8 cellular contexts compared by ENCODE assay signal in the genomic region with DNA sequence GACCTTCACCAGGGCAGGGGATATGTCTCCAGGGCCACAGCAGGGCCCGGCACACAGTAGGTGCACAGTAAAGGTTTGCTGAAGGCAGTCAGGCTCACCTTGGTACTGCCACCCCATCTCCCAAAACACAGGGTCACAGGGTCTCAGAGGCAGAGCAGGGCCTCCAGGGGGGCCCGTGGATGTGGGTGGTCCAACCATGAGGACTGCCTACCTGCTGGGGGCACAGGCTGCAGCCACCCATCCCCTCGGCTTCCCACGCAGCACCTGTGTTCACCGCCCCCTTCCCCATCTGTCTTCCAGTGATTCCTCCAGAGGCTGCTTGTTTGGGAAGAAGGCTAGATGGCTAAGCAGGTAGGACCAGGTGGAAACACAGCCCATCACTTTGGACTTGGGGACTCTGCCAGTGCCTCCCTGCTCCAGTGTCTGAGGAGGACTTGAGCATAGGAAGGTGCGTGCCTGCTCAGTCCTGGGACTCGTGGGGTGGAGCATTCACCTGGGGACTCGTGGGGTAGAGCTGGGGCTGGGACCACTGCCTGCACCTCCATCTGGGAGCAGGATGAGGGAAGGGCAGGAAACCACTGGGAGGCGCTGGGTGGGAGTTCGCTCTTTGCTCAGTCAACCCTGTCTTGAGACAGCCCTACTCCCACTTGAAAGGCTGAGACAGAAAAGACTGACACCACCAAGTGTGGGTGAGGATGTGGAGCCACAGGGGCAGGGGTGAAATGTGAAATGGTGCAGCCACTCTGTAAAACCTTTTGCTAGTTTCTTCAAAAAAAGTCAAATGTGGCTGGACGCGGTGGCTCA. TPM values are rescaled to one million over a fixed set of nuclear protein-coding genes. Genes with fewer than 3 reads are reported as not detected.
DNase-seq lines count a peak whose midpoint lies in the region; ATAC-seq and TF ChIP-seq lines count a peak whose summit lies in the region.

No MANE protein-coding gene starts in this region.

- peaks cover 8 to 19% of the 10 kb centered on the region in 2 donors for H3K4me1 Mint-ChIP-seq in stimulated activated naive B cell treated with anti-CD40 and anti-IgM and Interleukin-4, amounts not matched to agents 10 μg/mL and 1 μg/mL and 100 μg/mL, for 72 hours

- H3K4me3 Mint-ChIP-seq in stimulated activated naive B cell treated with anti-CD40 and anti-IgM and Interleukin-4, amounts not matched to agents 10 μg/mL and 1 μg/mL and 100 μg/mL, for 72 hours = peak overlapping the region in 1 of 2 donors; percentile 33

- no peaks in the 10 kb centered on the region for H3K36me3 Mint-ChIP-seq in stimulated activated naive B cell treated with anti-CD40 and anti-IgM and Interleukin-4, amounts not matched to agents 10 μg/mL and 1 μg/mL and 100 μg/mL, for 72 hours

- TSS peak; percentile 79 for BruUV-seq in HCT116 (replicated peaks; lab: Mats Ljungman, UMichigan)

- RAD21 ChIA-PET in HCT116 (lab: Charles Lee; ENCODE audit: low non-redundant PET in 1 of 2, low total read pairs in 2 of 2, uncharacterized antibody in 2 of 2, unreplicated experiment in 2 of 2) = interaction anchor here in 1 of 2 experiments (1.3 kb wide), 1 partner anchor 135 kb away, joined by 11 read pairs; no protein-coding TSS in a partner anchor

- no peaks in the 10 kb centered on the region for H3K79me2 ChIP-seq in HCT116 (ENCODE audit: insufficient read depth, low read length)

- TF ChIP-seq RAD21 in HCT116 (IDR thresholded peaks at IDR 0.05; ENCODE audit: low read depth) = no peak

- H3K4me3 ChIP-seq in AG04450 (ENCODE audit: low read depth, low read length) (no peak overlapping the region), HCT116 (replicated peaks in 1 of 2; ENCODE audit: low read depth in 1 of 2, low read length in 2 of 2) (peak overlapping the region; percentile 21 to 97), muscle layer of duodenum (ENCODE audit: low read depth in 1 of 2, low read length in 2 of 2) (no peak overlapping the region)

- H3K27ac Mint-ChIP-seq in stimulated activated naive B cell treated with anti-CD40 and anti-IgM and Interleukin-4, amounts not matched to agents 10 μg/mL and 1 μg/mL and 100 μg/mL, for 72 hours = no peak overlapping the region

- H3K9me3 ChIP-seq in AG04450 (ENCODE audit: control insufficient read depth, insufficient read depth, low read length) (no peaks in the 10 kb centered on the region; the same call in 1 of the 2 replicates), HCT116 (ENCODE audit: control insufficient read depth in 1 of 2, insufficient read depth in 1 of 2, low read depth in 1 of 2, low read length in 2 of 2) (no peaks in the 10 kb centered on the region), muscle layer of duodenum (ENCODE audit: control insufficient read depth in 1 of 2, low read length in 2 of 2) (no peaks in the 10 kb centered on the region)

- no peaks in the 10 kb centered on the region for H3K36me3 ChIP-seq in HCT116 (ENCODE audit: control insufficient read depth in 1 of 2, insufficient read depth in 2 of 2, low read length in 2 of 2)
- peaks cover 0 to 11% of the 10 kb centered on the region in 2 donors for H3K36me3 ChIP-seq in muscle layer of duodenum (ENCODE audit: control insufficient read depth in 1 of 2, insufficient read depth in 2 of 2, low read length in 2 of 2)

- no peak for DNase-seq in AG04450 (ENCODE audit: low read depth, low spot score)
- no peak for DNase-seq in HCT116 (ENCODE audit: low read depth, low spot score)
- DNase-seq in T47D (ENCODE audit: low read depth in 1 of 2, low spot score in 1 of 2) = peak; percentile 40 to 52
- DNase-seq in superior temporal gyrus (ENCODE audit: extremely low spot score) = no peak
- no peak for DNase-seq in NCI-H1092 (lab: John Stamatoyannopoulos, UW)
- no peak for DNase-seq in stimulated activated naive B cell treated with anti-CD40 and anti-IgM and Interleukin-4, amounts not matched to agents 10 μg/mL and 1 μg/mL and 100 μg/mL, for 72 hours

- POLR2A ChIA-PET in AG04450 (lab: Yijun Ruan, JAX) = interaction anchor here (0.7 kb wide), 1 partner anchor 134 kb away, joined by 3 read pairs; no protein-coding TSS in a partner anchor
- POLR2A ChIA-PET in HCT116 (lab: Charles Lee) = interaction anchor here (0.6 to 0.7 kb wide), 2 partner anchors 9 to 26 kb away, joined by 3 read pairs; no protein-coding TSS in a partner anchor

- in situ Hi-C loops in T47D (cut with HindIII; ENCODE audit: low pct_unique_long_range_greater_than_20kb, low sequenced_read_pairs) = no loop called here

- CTCF ChIA-PET in AG04450 (lab: Charles Lee) (interaction anchor here (0.7 to 4.8 kb wide), 4 partner anchors 135 to 259 kb away, joined by 3 to 24 read pairs (median 5); no protein-coding TSS in a partner anchor), HCT116 (lab: Charles Lee) (interaction anchor here (2.5 to 4.3 kb wide), 2 partner anchors 135 to 242 kb away, joined by 13 to 33 read pairs; no protein-coding TSS in a partner anchor)

- H3K27me3 Mint-ChIP-seq in stimulated activated naive B cell treated with anti-CD40 and anti-IgM and Interleukin-4, amounts not matched to agents 10 μg/mL and 1 μg/mL and 100 μg/mL, for 72 hours = peaks cover 0 to 15% of the 10 kb centered on the region in 2 donors

- TF ChIP-seq POLR2A in HCT116 (IDR thresholded peaks at IDR 0.05; ENCODE audit: borderline replicate concordance, extremely low read depth, insufficient read depth, insufficient read length) = no peak

- no peak for TF ChIP-seq CTCF in AG04450 (IDR thresholded peaks at IDR 0.05; ENCODE audit: low read depth, low read length)
- TF ChIP-seq CTCF in HCT116 (IDR thresholded peaks at IDR 0.05 in 2 of 3, conservative IDR thresholded peaks at IDR 0.05 in 1 of 3; ENCODE audit: borderline replicate concordance in 1 of 3, insufficient read depth in 1 of 3, low read depth in 2 of 3, low read length in 2 of 3) = peak in 2 of 3 experiments; percentile 60 to 64; a peak in 4 of 6 replicates

- H3K4me1 ChIP-seq in HCT116 (ENCODE audit: control insufficient read depth in 1 of 2, insufficient read depth in 2 of 2, low read length in 2 of 2) = peaks cover 15 to 24% of the 10 kb centered on the region in 2 experiments
- peaks cover 14 to 39% of the 10 kb centered on the region in 2 donors for H3K4me1 ChIP-seq in muscle layer of duodenum (ENCODE audit: control insufficient read depth in 1 of 2, insufficient read depth in 2 of 2, low read length in 2 of 2)

- H3K4me2 ChIP-seq in HCT116 (ENCODE audit: low read length) = peak overlapping the region; percentile 86

- intact Hi-C loops in HCT116 (cut with micrococcal nuclease) = loop anchor here (5.0 kb wide), 2 partner anchors 243 to 482 kb away; no protein-coding TSS in a partner anchor

- no peaks in the 10 kb centered on the region for H3K9me2 ChIP-seq in HCT116 (ENCODE audit: insufficient read depth)

- peak overlapping the region; percentile 97 for H3K9ac ChIP-seq in HCT116 (ENCODE audit: low read length)

- no peaks in the 10 kb centered on the region for H3K9me3 Mint-ChIP-seq in stimulated activated naive B cell treated with anti-CD40 and anti-IgM and Interleukin-4, amounts not matched to agents 10 μg/mL and 1 μg/mL and 100 μg/mL, for 72 hours

- H2AFZ ChIP-seq in HCT116 (ENCODE audit: low read depth, low read length, poor library complexity, severe bottlenecking) = peak overlapping the region; percentile 88

- peak; percentile 48 for ATAC-seq in HCT116
- no peak for ATAC-seq in GM19463 (IDR thresholded peaks at IDR 0.05; ENCODE audit: unreplicated experiment)
- ATAC-seq in stimulated activated naive B cell treated with anti-CD40 and anti-IgM and Interleukin-4, amounts not matched to agents 10 μg/mL and 1 μg/mL and 100 μg/mL, for 72 hours (replicated peaks) = no peak

- H3K27me3 ChIP-seq in AG04450 (ENCODE audit: control insufficient read depth, insufficient read depth, low read length) (no peaks in the 10 kb centered on the region), HCT116 (ENCODE audit: insufficient read depth, low read length) (no peaks in the 10 kb centered on the region), muscle layer of duodenum (ENCODE audit: low read depth, low read length) (no peaks in the 10 kb centered on the region)

- no peaks in the 10 kb centered on the region for H4K20me1 ChIP-seq in HCT116 (ENCODE audit: insufficient read depth)

- H3K27ac ChIP-seq in AG04450 (ENCODE audit: low read depth, low read length) (peak overlapping the region; percentile 61), HCT116 (ENCODE audit: low read depth, low read length) (peak overlapping the region; percentile 97), muscle layer of duodenum (ENCODE audit: low read length) (peak overlapping the region; percentile 54)

TF ChIP-seq in HCT116, 20 proteins besides CTCF, POLR2A, EP300 and RAD21 (continues in another document):
- TF ChIP-seq, protein P1, sequence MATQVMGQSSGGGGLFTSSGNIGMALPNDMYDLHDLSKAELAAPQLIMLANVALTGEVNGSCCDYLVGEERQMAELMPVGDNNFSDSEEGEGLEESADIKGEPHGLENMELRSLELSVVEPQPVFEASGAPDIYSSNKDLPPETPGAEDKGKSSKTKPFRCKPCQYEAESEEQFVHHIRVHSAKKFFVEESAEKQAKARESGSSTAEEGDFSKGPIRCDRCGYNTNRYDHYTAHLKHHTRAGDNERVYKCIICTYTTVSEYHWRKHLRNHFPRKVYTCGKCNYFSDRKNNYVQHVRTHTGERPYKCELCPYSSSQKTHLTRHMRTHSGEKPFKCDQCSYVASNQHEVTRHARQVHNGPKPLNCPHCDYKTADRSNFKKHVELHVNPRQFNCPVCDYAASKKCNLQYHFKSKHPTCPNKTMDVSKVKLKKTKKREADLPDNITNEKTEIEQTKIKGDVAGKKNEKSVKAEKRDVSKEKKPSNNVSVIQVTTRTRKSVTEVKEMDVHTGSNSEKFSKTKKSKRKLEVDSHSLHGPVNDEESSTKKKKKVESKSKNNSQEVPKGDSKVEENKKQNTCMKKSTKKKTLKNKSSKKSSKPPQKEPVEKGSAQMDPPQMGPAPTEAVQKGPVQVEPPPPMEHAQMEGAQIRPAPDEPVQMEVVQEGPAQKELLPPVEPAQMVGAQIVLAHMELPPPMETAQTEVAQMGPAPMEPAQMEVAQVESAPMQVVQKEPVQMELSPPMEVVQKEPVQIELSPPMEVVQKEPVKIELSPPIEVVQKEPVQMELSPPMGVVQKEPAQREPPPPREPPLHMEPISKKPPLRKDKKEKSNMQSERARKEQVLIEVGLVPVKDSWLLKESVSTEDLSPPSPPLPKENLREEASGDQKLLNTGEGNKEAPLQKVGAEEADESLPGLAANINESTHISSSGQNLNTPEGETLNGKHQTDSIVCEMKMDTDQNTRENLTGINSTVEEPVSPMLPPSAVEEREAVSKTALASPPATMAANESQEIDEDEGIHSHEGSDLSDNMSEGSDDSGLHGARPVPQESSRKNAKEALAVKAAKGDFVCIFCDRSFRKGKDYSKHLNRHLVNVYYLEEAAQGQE (IDR thresholded peaks at IDR 0.05; ENCODE audit: low read depth) = no peak
- no peak for TF ChIP-seq POLR2AphosphoS5 (IDR thresholded peaks at IDR 0.05; ENCODE audit: low read depth, low read length)
- TF ChIP-seq FOSL1 (IDR thresholded peaks at IDR 0.05; ENCODE audit: low read depth) = no peak
- TF ChIP-seq TCF7L2 (IDR thresholded peaks at IDR 0.05; ENCODE audit: borderline replicate concordance, extremely low read depth, insufficient read depth, insufficient read length) = no peak
- no peak for TF ChIP-seq SIN3A (IDR thresholded peaks at IDR 0.05; ENCODE audit: low read depth)

RNA-seq across cellular contexts. Expression of a gene that starts 18.8 kb away (rescaled TPM):
- polyA plus RNA-seq in AG04450 (2011; rRNA removed) = 37.1 and 47.7 TPM in 2 replicates
- polyA minus RNA-seq in AG04450 (2011; rRNA and poly(A)+ RNA removed) = 40.1 and 54.9 TPM in 2 replicates
- total RNA-seq in HCT116 (2021; ENCODE audit: unreplicated experiment) = 47.3 TPM
- 38.1 and 39.1 TPM in 2 replicates for polyA plus RNA-seq in HCT116 (2012)

Comparison
In these comparisons a context has a peak if more than half of its experiments do, and no peak if none do; other contexts are left out.
1. DNase-seq: peak in T47D (2 of 2); none in AG04450 (single experiment), HCT116 (single experiment), superior temporal gyrus (single experiment), NCI-H1092 (single experiment) and stimulated activated naive B cell treated with anti-CD40 and anti-IgM and Interleukin-4, amounts not matched to agents 10 μg/mL and 1 μg/mL and 100 μg/mL, for 72 hours (single experiment).
2. H3K4me3 ChIP-seq: peak in HCT116 (2 of 2); none in AG04450 (single experiment) and muscle layer of duodenum (0 of 2).
3. Peak in every context shown above with its lines, with median percentiles within 50 percentile points of each other: H3K27ac ChIP-seq.